8 cellular contexts compared by ENCODE assay signal in the genomic region with DNA sequence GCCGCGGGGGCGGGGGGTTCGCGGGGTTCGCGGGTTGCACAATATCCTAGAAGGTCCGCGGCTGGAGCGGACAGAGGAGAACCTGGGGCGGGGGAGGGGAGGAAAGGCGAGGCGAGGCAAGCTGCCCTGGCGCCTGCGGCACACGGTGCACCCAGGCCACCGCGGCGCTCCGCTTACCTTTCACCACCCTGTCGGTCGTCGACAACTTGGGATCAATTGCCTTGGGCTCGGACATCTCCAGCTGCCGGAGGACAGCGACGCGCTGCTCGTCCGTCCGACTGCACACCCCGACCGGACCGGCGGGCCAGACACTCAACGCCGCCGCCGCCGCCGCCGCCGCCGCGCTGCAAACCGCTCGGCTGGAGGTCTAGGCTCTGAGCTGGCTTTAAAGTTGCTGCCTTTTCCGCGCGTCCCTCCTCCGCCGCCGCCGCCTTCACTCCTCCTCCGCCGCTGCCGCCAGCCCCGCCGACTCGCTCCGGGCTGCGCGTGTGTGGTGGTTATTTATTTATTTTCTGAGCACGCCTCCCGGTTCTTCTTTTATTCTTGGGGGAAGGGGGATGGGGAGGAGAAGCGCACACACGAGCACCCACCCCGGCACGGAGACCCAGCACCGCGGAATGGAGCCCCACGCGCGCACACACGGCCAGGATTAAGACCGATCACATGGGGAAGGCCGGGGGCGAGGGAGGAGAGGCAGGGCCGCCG. TPM values are rescaled to one million over a fixed set of nuclear protein-coding genes. Genes with fewer than 3 reads are reported as not detected.
DNase-seq lines count a peak whose midpoint lies in the region; ATAC-seq and TF ChIP-seq lines count a peak whose summit lies in the region.

No MANE protein-coding gene starts in this region.

- H3K4me3 ChIP-seq in Jurkat, Clone E6-1 (ENCODE audit: low read length) = peak overlapping the region; percentile 66
- H3K4me3 ChIP-seq in brain microvascular endothelial cell (ENCODE audit: low read depth, low read length) (peak overlapping the region; percentile 86), iPS-20b (ENCODE audit: low read length) (peak overlapping the region; percentile 93), skin epidermis (peak overlapping the region; percentile 70 to 90 (median 86))

- H3K27me3 ChIP-seq in brain microvascular endothelial cell (replicated peaks) = no peaks in the 10 kb centered on the region
- peaks cover 35% of the 10 kb centered on the region for H3K27me3 ChIP-seq in iPS-20b (ENCODE audit: insufficient read depth, low read length)

- H3K4me1 ChIP-seq in iPS-20b (ENCODE audit: insufficient read depth, low read length) = no peaks in the 10 kb centered on the region

- H3K27ac ChIP-seq in brain microvascular endothelial cell (peak overlapping the region; percentile 89), iPS-20b (ENCODE audit: low read length) (no peak overlapping the region), skin epidermis (peak overlapping the region; percentile 75 to 97 (median 93))

- H3K27me3 Mint-ChIP-seq in T-helper 1 cell treated with Interleukin-12 subunit alpha and Interleukin-12 subunit beta and Interleukin-4 antibody, amounts not matched to agents 30 μg/mL and 1 μg/mL, for 36 hours (ENCODE audit: low read depth) = peaks cover 55% of the 10 kb centered on the region

- H3K9ac ChIP-seq in iPS-20b (ENCODE audit: low read depth, low read length) = peak overlapping the region; percentile 56; the same call in 1 of the 2 replicates

- no peak for TF ChIP-seq CTCF in brain microvascular endothelial cell (IDR thresholded peaks at IDR 0.05; ENCODE audit: low read depth, low read length, missing control alignments)

- peak; percentile 8 for ATAC-seq in GM21619 (IDR thresholded peaks at IDR 0.05; ENCODE audit: unreplicated experiment)

- peaks cover 32% of the 10 kb centered on the region for H3K4me1 Mint-ChIP-seq in T-helper 1 cell treated with Interleukin-12 subunit alpha and Interleukin-12 subunit beta and Interleukin-4 antibody, amounts not matched to agents 30 μg/mL and 1 μg/mL, for 36 hours (ENCODE audit: low read depth)

- no peaks in the 10 kb centered on the region for H3K36me3 Mint-ChIP-seq in T-helper 1 cell treated with Interleukin-12 subunit alpha and Interleukin-12 subunit beta and Interleukin-4 antibody, amounts not matched to agents 30 μg/mL and 1 μg/mL, for 36 hours (ENCODE audit: low read depth)

- H3K9me3 ChIP-seq in iPS-20b (ENCODE audit: insufficient read depth, low read depth, low read length) = no peaks in the 10 kb centered on the region

- H3K4me3 Mint-ChIP-seq in T-helper 1 cell treated with Interleukin-12 subunit alpha and Interleukin-12 subunit beta and Interleukin-4 antibody, amounts not matched to agents 30 μg/mL and 1 μg/mL, for 36 hours = peak overlapping the region; percentile 95

- H3K9me3 Mint-ChIP-seq in T-helper 1 cell treated with Interleukin-12 subunit alpha and Interleukin-12 subunit beta and Interleukin-4 antibody, amounts not matched to agents 30 μg/mL and 1 μg/mL, for 36 hours = no peaks in the 10 kb centered on the region

- in situ Hi-C loops in brain microvascular endothelial cell (cut with HindIII; ENCODE audit: low pct_ligation_motif_present, low sequenced_read_pairs) = no loop called here

- DNase-seq in Daoy (ENCODE audit: low read depth) = peak; percentile 54
- DNase-seq in Jurkat, Clone E6-1 (ENCODE audit: low read depth, low spot score) = no peak
- DNase-seq in brain microvascular endothelial cell = peak; percentile 54
- no peak for DNase-seq in NCI-H1048 (lab: John Stamatoyannopoulos, UW)

- peak overlapping the region; percentile 93 for H3K27ac Mint-ChIP-seq in T-helper 1 cell treated with Interleukin-12 subunit alpha and Interleukin-12 subunit beta and Interleukin-4 antibody, amounts not matched to agents 30 μg/mL and 1 μg/mL, for 36 hours

- H3K36me3 ChIP-seq in brain microvascular endothelial cell (replicated peaks) (no peaks in the 10 kb centered on the region), iPS-20b (ENCODE audit: insufficient read depth, low read depth, low read length) (no peaks in the 10 kb centered on the region)

RNA-seq across cellular contexts. Expression of gene PPP3CA, which starts 0.6 kb away (rescaled TPM):
- total RNA-seq in Daoy (2014; rRNA removed; shearing (Covaris generic)) = 10.1 and 11.1 TPM in 2 replicates
- 11.2 TPM for polyA plus RNA-seq in Jurkat, Clone E6-1 (2012; ENCODE audit: insufficient read depth, insufficient read length)

Comparison
In these comparisons a context has a peak if more than half of its experiments do, and no peak if none do; other contexts are left out.
1. DNase-seq: peak in Daoy (single experiment) and brain microvascular endothelial cell (single experiment); none in Jurkat, Clone E6-1 (single experiment) and NCI-H1048 (single experiment).
2. Peak in every context shown above with its lines, with median percentiles within 50 percentile points of each other: H3K4me3 ChIP-seq.